ENCODE assay signal across 5 cellular contexts in the genomic region with DNA sequence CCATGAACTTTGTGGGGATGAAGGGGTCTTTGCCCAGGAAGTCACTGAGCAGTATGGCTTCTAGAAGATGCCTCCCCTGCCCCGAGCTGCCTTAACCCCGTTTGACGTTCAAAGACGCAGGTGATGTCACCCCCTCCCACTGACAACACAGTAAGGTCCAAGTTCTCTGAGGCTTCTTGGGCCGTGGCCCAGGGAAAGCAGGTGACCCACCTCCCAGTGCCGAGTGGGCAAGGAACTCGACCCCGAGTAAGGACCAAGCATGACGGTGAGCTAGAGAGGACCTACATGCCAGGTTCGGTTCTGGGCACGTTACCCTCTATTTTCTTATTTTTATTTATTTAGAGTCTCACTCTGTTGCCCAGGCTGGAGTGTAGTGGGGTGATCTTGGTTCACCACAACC.
"Had no signal": no experiment of that assay in that cellular context is flagged by ENCODE, and none has a peak within 500 bp of the region (broad histone marks: within the 10 kb centered on the region; RNA-seq: fewer than 3 reads in every experiment).

No MANE protein-coding gene starts in this region.

- H3K27ac ChIP-seq: KMS-11 had no signal

- H3K4me2 ChIP-seq: GM23338, KMS-11 had no signal

- H3K4me3 ChIP-seq: GM23338 had no signal

- H3K9ac ChIP-seq: KMS-11 had no signal

- DNase-seq: H9, HCEC 1CT, KBM-7 had no signal
